ENCODE assay signal across 13 cellular contexts in genomic region chr18:48819781-48820482, GRCh38.
A peak's percentile ranks its signal among the peaks of the same experiment; 100 is the strongest.
DNase-seq lines count a peak whose midpoint lies in the region; ATAC-seq and TF ChIP-seq lines count a peak whose summit lies in the region.
"Had no signal": no experiment of that assay in that cellular context is flagged by ENCODE, and none has a peak within 500 bp of the region (broad histone marks: within the 10 kb centered on the region; RNA-seq: fewer than 3 reads in every experiment).

No MANE protein-coding gene starts in this region.

- peak overlapping the region; percentile 17 for H3K4me2 ChIP-seq in Karpas-422 (ENCODE audit: low read depth, low read length, poor library complexity, severe bottlenecking)

- intact Hi-C loops in left ventricle myocardium superior (cut with micrococcal nuclease), result no loop called here

- no peak overlapping the region for H2AFZ ChIP-seq in Karpas-422 (ENCODE audit: low read length)

- H3K36me3 ChIP-seq in Karpas-422 (ENCODE audit: insufficient read depth, low read length), result no peaks in the 10 kb centered on the region

- ATAC-seq in left ventricle myocardium superior (peak; percentile 2), HG03469 (IDR thresholded peaks at IDR 0.05; ENCODE audit: unreplicated experiment) (no peak)
- no peak for ATAC-seq in stimulated activated naive B cell treated with anti-CD40 and anti-IgM and Interleukin-4, amounts not matched to agents 10 μg/mL and 1 μg/mL and 100 μg/mL, for 72 hours (replicated peaks)
- ATAC-seq: CD8-positive, alpha-beta T cell had no signal

- H3K27me3 Mint-ChIP-seq in stimulated activated naive B cell treated with anti-CD40 and anti-IgM and Interleukin-4, amounts not matched to agents 10 μg/mL and 1 μg/mL and 100 μg/mL, for 72 hours, result no peaks in the 10 kb centered on the region

- no peaks in the 10 kb centered on the region for H3K9me3 ChIP-seq in Karpas-422 (ENCODE audit: low read length)

- H3K9ac ChIP-seq in Karpas-422 (ENCODE audit: low read length), result no peak overlapping the region

- H4K20me1 ChIP-seq in Karpas-422 (ENCODE audit: insufficient read depth, low read depth, low read length), result no peaks in the 10 kb centered on the region

- H3K4me1 ChIP-seq in Karpas-422 (ENCODE audit: low read length), result peaks cover 30% of the 10 kb centered on the region

- H3K9me3 Mint-ChIP-seq in stimulated activated naive B cell treated with anti-CD40 and anti-IgM and Interleukin-4, amounts not matched to agents 10 μg/mL and 1 μg/mL and 100 μg/mL, for 72 hours, result no peaks in the 10 kb centered on the region
- H3K9me3 Mint-ChIP-seq: CD8-positive, alpha-beta T cell; T-helper 2 cell treated with Interferon-gamma antibody and Interleukin-4, amounts not matched to agents 5 μg/mL and 100 μg/mL, for 36 hours had no signal

- peaks cover 17 to 40% of the 10 kb centered on the region in 2 donors for H3K36me3 Mint-ChIP-seq in stimulated activated naive B cell treated with anti-CD40 and anti-IgM and Interleukin-4, amounts not matched to agents 10 μg/mL and 1 μg/mL and 100 μg/mL, for 72 hours
- H3K36me3 Mint-ChIP-seq: CD8-positive, alpha-beta T cell had no signal

- peak overlapping the region; percentile 55 to 72 for H3K4me3 Mint-ChIP-seq in stimulated activated naive B cell treated with anti-CD40 and anti-IgM and Interleukin-4, amounts not matched to agents 10 μg/mL and 1 μg/mL and 100 μg/mL, for 72 hours
- H3K4me3 Mint-ChIP-seq: CD8-positive, alpha-beta T cell; T-helper 2 cell treated with Interferon-gamma antibody and Interleukin-4, amounts not matched to agents 5 μg/mL and 100 μg/mL, for 36 hours had no signal

- no peaks in the 10 kb centered on the region for H3K79me2 ChIP-seq in Karpas-422 (ENCODE audit: low read length)

- peaks cover 30 to 39% of the 10 kb centered on the region in 2 donors for H3K4me1 Mint-ChIP-seq in stimulated activated naive B cell treated with anti-CD40 and anti-IgM and Interleukin-4, amounts not matched to agents 10 μg/mL and 1 μg/mL and 100 μg/mL, for 72 hours

- H3K9me2 ChIP-seq in Karpas-422 (replicated peaks; ENCODE audit: insufficient read depth, low read length), result no peaks in the 10 kb centered on the region

- H3K4me3 ChIP-seq in Karpas-422 (ENCODE audit: low read length) (no peak overlapping the region; the same call in 1 of the 2 replicates), foreskin fibroblast (ENCODE audit: low read depth in 1 of 2, low read length in 2 of 2) (no peak overlapping the region)

- peak overlapping the region; percentile 93 for H3K27ac Mint-ChIP-seq in stimulated activated naive B cell treated with anti-CD40 and anti-IgM and Interleukin-4, amounts not matched to agents 10 μg/mL and 1 μg/mL and 100 μg/mL, for 72 hours
- H3K27ac Mint-ChIP-seq: CD8-positive, alpha-beta T cell; T-helper 2 cell treated with Interferon-gamma antibody and Interleukin-4, amounts not matched to agents 5 μg/mL and 100 μg/mL, for 36 hours had no signal

- no peak overlapping the region for H3K27ac ChIP-seq in Karpas-422 (ENCODE audit: low read length)

- TF ChIP-seq CTCF in foreskin fibroblast (IDR thresholded peaks at IDR 0.05; ENCODE audit: low read depth, low read length), result no peak

- DNase-seq in Karpas-422 (no peak), left ventricle myocardium superior (no peak), foreskin fibroblast (no peak), NCI-H1694 treated with DMSO at 0.1 percent for 48 hours (lab: John Stamatoyannopoulos, UW) (no peak)
- peak; percentile 12 to 17 for DNase-seq in activated T-cell treated with anti-CD3 and anti-CD28 coated beads, Interleukin-2, amount 50 U/mL, for 48 hours
- DNase-seq in stimulated activated naive B cell treated with anti-CD40 and anti-IgM and Interleukin-4, amounts not matched to agents 10 μg/mL and 1 μg/mL and 100 μg/mL, for 72 hours, result no peak
- DNase-seq: anterior cingulate cortex; NCI-H1092 treated with DMSO at 0.1 percent for 48 hours; NCI-H446 treated with DMSO at 0.1 percent for 48 hours; stimulated activated CD4-positive, alpha-beta T cell treated with anti-CD3 and anti-CD28 coated beads, Interleukin-4, amount 100 ng/mL, for 1 hour had no signal

- H3K27me3 ChIP-seq in Karpas-422 (ENCODE audit: low read length), result no peaks in the 10 kb centered on the region

Comparison
In these comparisons a context has a peak if more than half of its experiments do, and no peak if none do; other contexts are left out.
1. DNase-seq: peak in activated T-cell treated with anti-CD3 and anti-CD28 coated beads, Interleukin-2, amount 50 U/mL, for 48 hours (2 of 2); none in Karpas-422 (single experiment), left ventricle myocardium superior (single experiment), stimulated activated naive B cell treated with anti-CD40 and anti-IgM and Interleukin-4, amounts not matched to agents 10 μg/mL and 1 μg/mL and 100 μg/mL, for 72 hours (single experiment), foreskin fibroblast (0 of 2) and NCI-H1694 treated with DMSO at 0.1 percent for 48 hours (single experiment).